1 cellular context compared by ENCODE assay signal in the genomic region with DNA sequence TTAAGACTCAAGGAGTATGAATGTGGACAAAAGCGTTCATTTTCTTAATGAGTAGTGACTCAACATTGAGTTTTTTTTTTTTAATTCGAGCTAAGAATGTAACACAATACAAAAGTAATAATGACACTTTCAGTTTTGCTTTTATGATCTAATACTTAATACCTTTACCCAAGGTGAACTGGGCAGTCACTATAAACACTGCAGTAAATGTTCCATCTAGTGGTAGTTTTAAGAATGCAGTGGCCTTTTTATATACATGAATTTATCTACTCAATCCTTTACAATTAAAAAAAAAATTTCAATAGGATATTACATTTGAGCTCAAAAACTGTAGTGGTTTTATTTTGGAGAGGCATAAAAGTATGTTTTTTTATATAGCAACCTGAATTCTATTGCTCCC.
TF ChIP-seq lines count a peak whose summit lies in the region.

No MANE protein-coding gene starts in this region.

TF ChIP-seq in endothelial cell of umbilical vein, 7 proteins besides CTCF, POLR2A, EP300 and RAD21:
- no peak for TF ChIP-seq JUN (IDR thresholded peaks at IDR 0.05; ENCODE audit: borderline replicate concordance, insufficient read depth, insufficient read length, low read depth)
- no peak for TF ChIP-seq FOS (IDR thresholded peaks at IDR 0.05; ENCODE audit: borderline replicate concordance, insufficient read depth, low read length)
- TF ChIP-seq EZH2 (IDR thresholded peaks at IDR 0.05; ENCODE audit: borderline replicate concordance, low read depth, low read length, severe bottlenecking) = no peak
- TF ChIP-seq POLR2AphosphoS5 (IDR thresholded peaks at IDR 0.05; ENCODE audit: insufficient read depth, low read depth, low read length) = no peak
- TF ChIP-seq, protein P1, sequence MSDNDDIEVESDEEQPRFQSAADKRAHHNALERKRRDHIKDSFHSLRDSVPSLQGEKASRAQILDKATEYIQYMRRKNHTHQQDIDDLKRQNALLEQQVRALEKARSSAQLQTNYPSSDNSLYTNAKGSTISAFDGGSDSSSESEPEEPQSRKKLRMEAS (IDR thresholded peaks at IDR 0.05; ENCODE audit: insufficient read depth, insufficient read length) = no peak
- TF ChIP-seq MYC (IDR thresholded peaks at IDR 0.05; ENCODE audit: low read depth, low read length) = no peak
- no peak for TF ChIP-seq GATA2 (IDR thresholded peaks at IDR 0.05; ENCODE audit: insufficient read depth, insufficient read length, low read depth, low read length)
